ENCODE assay signal across 20 cellular contexts in the genomic region with DNA sequence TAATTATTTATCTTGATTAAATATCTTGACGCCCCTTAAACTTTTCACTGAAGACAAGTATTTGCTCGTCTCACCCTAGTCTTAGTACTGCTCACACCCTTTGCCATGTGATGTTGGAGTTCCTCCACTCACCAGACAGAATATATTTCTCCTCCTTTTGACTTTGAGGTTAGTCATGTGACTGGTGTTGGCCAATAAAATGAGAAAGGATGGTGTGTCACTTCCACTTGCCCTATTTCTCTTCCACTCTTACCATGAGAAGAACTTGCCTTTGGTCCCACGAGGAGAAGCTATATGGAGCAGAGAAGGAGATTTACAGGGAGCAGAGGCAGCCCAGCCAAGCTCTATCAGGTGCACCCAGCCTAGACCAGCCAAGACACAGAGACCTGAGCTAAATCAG.
DNase-seq lines count a peak whose midpoint lies in the region; ATAC-seq, FAIRE-seq and TF ChIP-seq lines count a peak whose summit lies in the region.
"Had no signal": no experiment of that assay in that cellular context is flagged by ENCODE, and none has a peak within 500 bp of the region (broad histone marks: within the 10 kb centered on the region; RNA-seq: fewer than 3 reads in every experiment).

No MANE protein-coding gene starts in this region.

- no peak for ATAC-seq in T-cell (replicated peaks in 1 of 4)
- no peak for ATAC-seq in GM21619 (IDR thresholded peaks at IDR 0.05; ENCODE audit: unreplicated experiment)
- ATAC-seq: T-helper 17 cell had no signal

- H3K36me3 Mint-ChIP-seq in CD14-positive monocyte (peaks cover 3 to 4% of the 10 kb centered on the region in 2 donors), T-cell (no peaks in the 10 kb centered on the region)
- H3K36me3 Mint-ChIP-seq: CD4-positive, CD25-positive, alpha-beta regulatory T cell had no signal

- no peak for TF ChIP-seq CTCF in CD14-positive monocyte (IDR thresholded peaks at IDR 0.05)
- TF ChIP-seq CTCF in H1 (IDR thresholded peaks at IDR 0.05; ENCODE audit: control extremely low read depth in 1 of 3, insufficient read depth in 1 of 3, low read depth in 1 of 3, low read length in 3 of 3): no peak

- H3K9ac ChIP-seq in H1 (replicated peaks in 1 of 4; ENCODE audit: extremely low read depth in 1 of 4, low read depth in 3 of 4, low read length in 3 of 4): no peak overlapping the region
- H3K9ac ChIP-seq: KMS-11, SK-N-SH had no signal

- no peak overlapping the region for H2AK5ac ChIP-seq in H1 (ENCODE audit: low read depth, low read length)

- H4K91ac ChIP-seq in H1 (replicated peaks; ENCODE audit: insufficient read length, low read length): no peak overlapping the region

- H3K4me3 Mint-ChIP-seq in CD14-positive monocyte (no peak overlapping the region), T-cell (no peak overlapping the region)
- H3K4me3 Mint-ChIP-seq: CD4-positive, CD25-positive, alpha-beta regulatory T cell; T-helper 17 cell had no signal

- H3K4me1 ChIP-seq in H1 (replicated peaks in 1 of 4; ENCODE audit: control insufficient read depth in 3 of 4, insufficient read depth in 4 of 4, low read length in 3 of 4): no peaks in the 10 kb centered on the region
- H3K4me1 ChIP-seq: Peyer's patch had no signal

- no peak overlapping the region for H4K5ac ChIP-seq in H1 (ENCODE audit: insufficient read length, low read depth, low read length)

- H3K36me3 ChIP-seq in H1 (ENCODE audit: control insufficient read depth in 2 of 4, insufficient read depth in 4 of 4, low read length in 3 of 4): no peaks in the 10 kb centered on the region
- H3K36me3 ChIP-seq: Peyer's patch had no signal

- DNase-seq in CD14-positive monocyte (ENCODE audit: low spot score) (no peak), MV-4-11 (lab: John Stamatoyannopoulos, UW) (peak; percentile 70), H1 (ENCODE audit: low read depth in 1 of 2, low spot score in 2 of 2) (no peak), T-cell (no peak), NCI-H2107 (lab: John Stamatoyannopoulos, UW) (no peak)
- DNase-seq: CD4-positive, CD25-positive, alpha-beta regulatory T cell; DMS153; DND-41; NCI-H2029; NCI-H446 treated with DMSO at 0.1 percent for 48 hours; NCI-H526 treated with DMSO at 0.1 percent for 48 hours; OCI-M1; Peyer's patch; SHP77 treated with DMSO at 0.1 percent for 48 hours; SK-N-SH; T-helper 17 cell had no signal

- H2BK20ac ChIP-seq in H1 (ENCODE audit: low read length): no peak overlapping the region

- peaks cover 2 to 6% (median 4%) of the 10 kb centered on the region in 7 donors for H3K9me3 Mint-ChIP-seq in CD14-positive monocyte
- no peaks in the 10 kb centered on the region for H3K9me3 Mint-ChIP-seq in T-cell

- H3K4me2 ChIP-seq in H1 (ENCODE audit: insufficient read depth in 1 of 2, low read depth in 2 of 2, low read length in 2 of 2): no peak overlapping the region
- H3K4me2 ChIP-seq: KMS-11, SK-N-SH had no signal

- CTCF ChIA-PET in H1 (lab: Charles Lee; ENCODE audit: partially characterized antibody): no interaction called here
- CTCF ChIA-PET in T-cell (lab: Charles Lee): interaction anchor here in 1 of 2 donors (0.5 kb wide), 1 partner anchor 179 kb away, joined by 3 read pairs; no protein-coding TSS in a partner anchor

- H3K9me3 ChIP-seq in H1 (ENCODE audit: insufficient read depth in 2 of 2, low read depth in 1 of 2, low read length in 1 of 2): no peaks in the 10 kb centered on the region
- H3K9me3 ChIP-seq: Peyer's patch, SK-N-SH had no signal

- no peak overlapping the region for H2BK12ac ChIP-seq in H1 (ENCODE audit: low read depth, low read length)

- H3K4me1 Mint-ChIP-seq in CD14-positive monocyte (peaks cover 83% of the 10 kb centered on the region), T-cell (peaks cover 20 to 33% (median 21%) of the 10 kb centered on the region in 3 donors)

- H3K27ac Mint-ChIP-seq in CD14-positive monocyte (peak overlapping the region in 5 of 7 donors; percentile 50 to 77 (median 60)), T-cell (no peak overlapping the region)
- H3K27ac Mint-ChIP-seq: CD4-positive, CD25-positive, alpha-beta regulatory T cell; T-helper 17 cell had no signal

- no peak overlapping the region for H3K18ac ChIP-seq in H1 (ENCODE audit: extremely low read depth, low read length)

- no peak overlapping the region for H2AFZ ChIP-seq in H1 (ENCODE audit: low read length)

- TF ChIP-seq EP300 in Ishikawa (IDR thresholded peaks at IDR 0.05; ENCODE audit: borderline replicate concordance) (no peak), H1 (IDR thresholded peaks at IDR 0.05; ENCODE audit: borderline replicate concordance in 1 of 2, low read depth in 2 of 2, low read length in 2 of 2) (no peak)

- POLR2A ChIA-PET in H1 (lab: Charles Lee; ENCODE audit: partially characterized antibody) (no interaction called here), T-cell (lab: Charles Lee) (interaction anchor here in 1 of 2 donors (0.7 kb wide), 1 partner anchor 1049 kb away, joined by 10 read pairs; no protein-coding TSS in a partner anchor)

- no peaks in the 10 kb centered on the region for H3K79me1 ChIP-seq in H1 (ENCODE audit: low read depth, low read length)

- no peak for FAIRE-seq in H1 (lab: Jason Lieb, UNC)
- FAIRE-seq: GM12892 had no signal

- H2BK5ac ChIP-seq in H1 (ENCODE audit: low read depth, low read length): no peak overlapping the region

- H3K14ac ChIP-seq in H1 (ENCODE audit: insufficient read length): no peak overlapping the region

- H3K27me3 Mint-ChIP-seq in CD14-positive monocyte (ENCODE audit: low read depth in 3 of 3) (peaks cover 0 to 3% (median 3%) of the 10 kb centered on the region in 3 donors), T-cell (no peaks in the 10 kb centered on the region)
- H3K27me3 Mint-ChIP-seq: T-helper 17 cell had no signal

- H4K8ac ChIP-seq in H1 (ENCODE audit: extremely low read depth, insufficient read depth, low read length): no peak overlapping the region

- WGBS in H1 (ENCODE audit: extremely low coverage in 1 of 2, insufficient coverage in 1 of 2, insufficient read length in 1 of 2, insufficient replicate concordance in 2 of 2, low coverage in 1 of 2, low lambda C conversion rate in 2 of 2, missing lambda C conversion rate in 1 of 2), 2 experiments: 77% methylated on average over 3 of the region's 3 CpGs; no CpG with 5 or more reads in 1 of the 2 experiments

- no peak overlapping the region for H2BK15ac ChIP-seq in H1 (ENCODE audit: low read length)

- no peak overlapping the region for H2BK120ac ChIP-seq in H1 (replicated peaks; ENCODE audit: low read depth, low read length)

- no peak for TF ChIP-seq RAD21 in Ishikawa (IDR thresholded peaks at IDR 0.05; ENCODE audit: low read depth)
- no peak for TF ChIP-seq RAD21 in H1 (IDR thresholded peaks at IDR 0.05 in 1 of 2, conservative IDR thresholded peaks at IDR 0.05 in 1 of 2; ENCODE audit: low read depth in 2 of 2, low read length in 2 of 2)

- intact Hi-C loops in CD14-positive monocyte (cut with micrococcal nuclease): no loop called here

- H3K23me2 ChIP-seq in H1 (ENCODE audit: low read depth, low read length): peaks cover 2% of the 10 kb centered on the region; the same call in 1 of the 2 replicates

- H3K4me3 ChIP-seq in H1 (ENCODE audit: extremely low read depth in 1 of 4, insufficient read depth in 2 of 4, low read depth in 3 of 4, low read length in 4 of 4): no peak overlapping the region
- H3K4me3 ChIP-seq: Peyer's patch had no signal

- H4K20me1 ChIP-seq in H1 (replicated peaks in 1 of 2; ENCODE audit: control insufficient read depth in 1 of 2, insufficient read depth in 2 of 2, low read length in 2 of 2): no peaks in the 10 kb centered on the region

- H3K27me3 ChIP-seq in H1 (replicated peaks in 1 of 4; ENCODE audit: control insufficient read depth in 3 of 4, extremely low read depth in 1 of 4, insufficient read depth in 3 of 4, low read length in 3 of 4): no peaks in the 10 kb centered on the region
- H3K27me3 ChIP-seq: Peyer's patch had no signal

- no peak overlapping the region for H3K4ac ChIP-seq in H1 (replicated peaks; ENCODE audit: insufficient read length, low read depth, low read length)

- H3K56ac ChIP-seq in H1 (replicated peaks; ENCODE audit: insufficient read length, low read depth, low read length): peak overlapping the region; percentile 19

- TF ChIP-seq POLR2A in H1 (IDR thresholded peaks at IDR 0.05; ENCODE audit: control extremely low read depth in 1 of 2, low read depth in 2 of 2, low read length in 2 of 2): no peak

- H3K79me2 ChIP-seq in H1 (ENCODE audit: control insufficient read depth in 1 of 2, insufficient read depth in 2 of 2, low read length in 2 of 2): no peaks in the 10 kb centered on the region

- H3K27ac ChIP-seq in H1 (ENCODE audit: low read depth, low read length): no peak overlapping the region
- H3K27ac ChIP-seq: KMS-11, Peyer's patch had no signal

- no peak overlapping the region for H3K23ac ChIP-seq in H1 (ENCODE audit: insufficient read length)

TF ChIP-seq in Ishikawa, 13 proteins besides CTCF, POLR2A, EP300 and RAD21 (continues in another document):
- no peak for TF ChIP-seq ZBTB7A (IDR thresholded peaks at IDR 0.05; ENCODE audit: low read depth)
- no peak for TF ChIP-seq EGR1 (IDR thresholded peaks at IDR 0.05)
- no peak for TF ChIP-seq NFIC (IDR thresholded peaks at IDR 0.05)
- TF ChIP-seq, protein P1, sequence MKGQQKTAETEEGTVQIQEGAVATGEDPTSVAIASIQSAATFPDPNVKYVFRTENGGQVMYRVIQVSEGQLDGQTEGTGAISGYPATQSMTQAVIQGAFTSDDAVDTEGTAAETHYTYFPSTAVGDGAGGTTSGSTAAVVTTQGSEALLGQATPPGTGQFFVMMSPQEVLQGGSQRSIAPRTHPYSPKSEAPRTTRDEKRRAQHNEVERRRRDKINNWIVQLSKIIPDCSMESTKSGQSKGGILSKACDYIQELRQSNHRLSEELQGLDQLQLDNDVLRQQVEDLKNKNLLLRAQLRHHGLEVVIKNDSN (IDR thresholded peaks at IDR 0.05): peak; percentile 47; the same call in 1 of the 2 replicates

TF ChIP-seq in H1, 55 proteins besides CTCF, POLR2A, EP300 and RAD21:
- TF ChIP-seq TAF1 (IDR thresholded peaks at IDR 0.05; ENCODE audit: low read depth, low read length) (no peak), CREB1 (IDR thresholded peaks at IDR 0.05) (no peak), SRF (IDR thresholded peaks at IDR 0.05; ENCODE audit: low read depth, low read length) (no peak), TCF12 (IDR thresholded peaks at IDR 0.05; ENCODE audit: low read depth, low read length) (no peak), BACH1 (IDR thresholded peaks at IDR 0.05; ENCODE audit: low read length) (no peak), JUN (IDR thresholded peaks at IDR 0.05; ENCODE audit: low read depth, low read length) (no peak)

Comparison
In these comparisons a context has a peak if more than half of its experiments do, and no peak if none do; other contexts are left out.
1. H3K27ac Mint-ChIP-seq: peak in CD14-positive monocyte (5 of 7); none in T-cell (0 of 2).